In genomic region chr12:121448771-121449315, GRCh38 we compare ENCODE assay signal across 19 cellular contexts. TPM values are rescaled to one million over a fixed set of nuclear protein-coding genes. Genes with fewer than 3 reads are reported as not detected.
A peak's percentile ranks its signal among the peaks of the same experiment; 100 is the strongest.
DNase-seq lines count a peak whose midpoint lies in the region; ATAC-seq and TF ChIP-seq lines count a peak whose summit lies in the region.
"Had no signal": no experiment of that assay in that cellular context is flagged by ENCODE, and none has a peak within 500 bp of the region (broad histone marks: within the 10 kb centered on the region; RNA-seq: fewer than 3 reads in every experiment).

No MANE protein-coding gene starts in this region.

- no peak overlapping the region for H2BK15ac ChIP-seq in H9 (ENCODE audit: low read depth, low read length)

- no peak overlapping the region for H3K27ac ChIP-seq in H9 (ENCODE audit: insufficient read length, low read depth, low read length)
- H3K27ac ChIP-seq: GM23248, RWPE1 had no signal

- no peak overlapping the region for H3K18ac ChIP-seq in H9 (ENCODE audit: insufficient read length, low read depth, low read length)

- H2AK5ac ChIP-seq in H9 (ENCODE audit: insufficient read length, low read length) = no peak overlapping the region

- H3K4me2 ChIP-seq in H9 (ENCODE audit: insufficient read depth, insufficient read length, low read length) = no peak overlapping the region

- H3K4me3 Mint-ChIP-seq in H9 (no peak overlapping the region), endothelial cell (ENCODE audit: unreplicated experiment) (peak overlapping the region; percentile 51)
- H3K4me3 Mint-ChIP-seq in stimulated activated naive B cell treated with anti-CD40 and anti-IgM and Interleukin-4, amounts not matched to agents 10 μg/mL and 1 μg/mL and 100 μg/mL, for 72 hours = no peak overlapping the region
- no peak overlapping the region for H3K4me3 Mint-ChIP-seq in naive thymus-derived CD8-positive, alpha-beta T cell
- H3K4me3 Mint-ChIP-seq: B cell; CD8-positive, alpha-beta T cell had no signal

- no peak overlapping the region for H3K14ac ChIP-seq in H9 (ENCODE audit: insufficient read depth, low read length)

- WGBS in H9 (ENCODE audit: extremely low coverage, insufficient read length, low lambda C conversion rate) = no CpG with 5 or more reads among the region's 16 CpGs

- H3K79me2 ChIP-seq in H9 (ENCODE audit: insufficient read depth, low read length) = no peaks in the 10 kb centered on the region

- H2AFZ ChIP-seq in H9 (ENCODE audit: low read length) = no peak overlapping the region
- H2AFZ ChIP-seq: GM23248 had no signal

- DNase-seq in H9 (no peak), NCI-H2171 (lab: John Stamatoyannopoulos, UW) (peak; percentile 25), endothelial cell (ENCODE audit: low spot score) (no peak), globus pallidus (ENCODE audit: low spot score) (no peak), HCEC 1CT (no peak)
- DNase-seq in stimulated activated naive B cell treated with anti-CD40 and anti-IgM and Interleukin-4, amounts not matched to agents 10 μg/mL and 1 μg/mL and 100 μg/mL, for 72 hours = no peak
- DNase-seq in naive thymus-derived CD8-positive, alpha-beta T cell = no peak
- DNase-seq: CD8-positive, alpha-beta T cell; DND-41; GM23248; KG1; NCI-H1417 treated with DMSO at 0.1 percent for 48 hours; NCI-H2081 treated with DMSO at 0.1 percent for 48 hours; NCI-H2227 treated with DMSO at 0.1 percent for 48 hours; NCI-H526 treated with DMSO at 0.1 percent for 48 hours; PC-3 had no signal

- H3K23me2 ChIP-seq in H9 (ENCODE audit: insufficient read length, low read depth, low read length, poor library complexity, severe bottlenecking) = no peaks in the 10 kb centered on the region

- peaks cover 11 to 54% (median 40%) of the 10 kb centered on the region in 3 experiments; a peak in 6 of 7 replicates for H3K36me3 Mint-ChIP-seq in H9 (ENCODE audit: insufficient read depth in 1 of 3, low read depth in 3 of 3)
- H3K36me3 Mint-ChIP-seq in endothelial cell (ENCODE audit: low read depth, unreplicated experiment) = peaks cover 14% of the 10 kb centered on the region
- H3K36me3 Mint-ChIP-seq in stimulated activated naive B cell treated with anti-CD40 and anti-IgM and Interleukin-4, amounts not matched to agents 10 μg/mL and 1 μg/mL and 100 μg/mL, for 72 hours = peaks cover 37 to 73% of the 10 kb centered on the region in 2 donors
- peaks cover 0 to 71% (median 0%) of the 10 kb centered on the region in 3 donors for H3K36me3 Mint-ChIP-seq in naive thymus-derived CD8-positive, alpha-beta T cell

- no peaks in the 10 kb centered on the region for H4K20me1 ChIP-seq in H9 (ENCODE audit: control insufficient read depth, insufficient read depth, insufficient read length)

- no peak overlapping the region for H2BK12ac ChIP-seq in H9 (ENCODE audit: insufficient read length, low read depth, low read length)

- H3K27me3 Mint-ChIP-seq in H9 (ENCODE audit: low read depth) (peaks cover 1% of the 10 kb centered on the region; the same call in 1 of the 2 replicates), endothelial cell (ENCODE audit: unreplicated experiment) (peaks cover 4% of the 10 kb centered on the region)
- no peaks in the 10 kb centered on the region for H3K27me3 Mint-ChIP-seq in stimulated activated naive B cell treated with anti-CD40 and anti-IgM and Interleukin-4, amounts not matched to agents 10 μg/mL and 1 μg/mL and 100 μg/mL, for 72 hours
- no peaks in the 10 kb centered on the region for H3K27me3 Mint-ChIP-seq in naive thymus-derived CD8-positive, alpha-beta T cell
- H3K27me3 Mint-ChIP-seq: B cell had no signal

- H3K56ac ChIP-seq in H9 (ENCODE audit: insufficient read length, low read depth, low read length) = no peak overlapping the region

- no peak overlapping the region for H2BK20ac ChIP-seq in H9 (ENCODE audit: low read depth, low read length, poor library complexity, severe bottlenecking)

- H3K9me3 Mint-ChIP-seq in H9 = no peaks in the 10 kb centered on the region
- no peaks in the 10 kb centered on the region for H3K9me3 Mint-ChIP-seq in endothelial cell (ENCODE audit: unreplicated experiment)
- no peaks in the 10 kb centered on the region for H3K9me3 Mint-ChIP-seq in stimulated activated naive B cell treated with anti-CD40 and anti-IgM and Interleukin-4, amounts not matched to agents 10 μg/mL and 1 μg/mL and 100 μg/mL, for 72 hours
- H3K9me3 Mint-ChIP-seq in naive thymus-derived CD8-positive, alpha-beta T cell = no peaks in the 10 kb centered on the region
- H3K9me3 Mint-ChIP-seq: CD8-positive, alpha-beta T cell had no signal

- H3K4me1 Mint-ChIP-seq in H9 (peaks cover 2 to 7% of the 10 kb centered on the region in 2 experiments; a peak in 3 of 4 replicates), endothelial cell (ENCODE audit: unreplicated experiment) (no peaks in the 10 kb centered on the region)
- H3K4me1 Mint-ChIP-seq in stimulated activated naive B cell treated with anti-CD40 and anti-IgM and Interleukin-4, amounts not matched to agents 10 μg/mL and 1 μg/mL and 100 μg/mL, for 72 hours = peaks cover 37 to 58% of the 10 kb centered on the region in 2 donors
- peaks cover 13 to 28% (median 23%) of the 10 kb centered on the region in 4 donors for H3K4me1 Mint-ChIP-seq in naive thymus-derived CD8-positive, alpha-beta T cell

- TF ChIP-seq CTCF in H9 (conservative IDR thresholded peaks at IDR 0.05) (no peak), endothelial cell (IDR thresholded peaks at IDR 0.05; ENCODE audit: unreplicated experiment) (no peak)

- H4K8ac ChIP-seq in H9 (replicated peaks; ENCODE audit: insufficient read length, low read depth, low read length) = no peak overlapping the region

- no peak overlapping the region for H2BK120ac ChIP-seq in H9 (ENCODE audit: low read depth, low read length, poor library complexity, severe bottlenecking)

- H3K4me1 ChIP-seq in H9 (ENCODE audit: insufficient read depth, low read length) = no peaks in the 10 kb centered on the region

- no peak overlapping the region for H3K9ac ChIP-seq in H9 (ENCODE audit: extremely low read depth, insufficient read length, low read length)
- H3K9ac ChIP-seq: GM23248 had no signal

- H3K23ac ChIP-seq in H9 (ENCODE audit: insufficient read length, low read depth, low read length) = no peak overlapping the region

- no peaks in the 10 kb centered on the region for H3K27me3 ChIP-seq in H9 (ENCODE audit: insufficient read depth, low read length)

- H2BK5ac ChIP-seq in H9 (ENCODE audit: insufficient read length, low read length) = no peak overlapping the region

- no peak overlapping the region for H3T11ph ChIP-seq in H9 (ENCODE audit: low read length)

- no peak overlapping the region for H4K91ac ChIP-seq in H9 (ENCODE audit: insufficient read length, low read depth, low read length)

- peaks cover 4% of the 10 kb centered on the region for H3K79me1 ChIP-seq in H9 (ENCODE audit: insufficient read depth, low read depth, low read length, poor library complexity, severe bottlenecking)

- no peak for ATAC-seq in stimulated activated naive B cell treated with anti-CD40 and anti-IgM and Interleukin-4, amounts not matched to agents 10 μg/mL and 1 μg/mL and 100 μg/mL, for 72 hours (replicated peaks)
- ATAC-seq in naive thymus-derived CD8-positive, alpha-beta T cell = no peak
- ATAC-seq: CD8-positive, alpha-beta T cell; GM12878; PC-3 had no signal

- POLR2A ChIA-PET in naive thymus-derived CD8-positive, alpha-beta T cell (lab: Charles Lee) = interaction anchor here (0.7 kb wide), 1 partner anchor 123 kb away, joined by 3 read pairs; no protein-coding TSS in a partner anchor

- no peaks in the 10 kb centered on the region for H3K9me3 ChIP-seq in H9 (ENCODE audit: control insufficient read depth, low read depth, low read length)

- H4K5ac ChIP-seq in H9 (ENCODE audit: insufficient read length, low read depth, low read length) = peak overlapping the region; percentile 37

- no peak overlapping the region for H3K4ac ChIP-seq in H9 (ENCODE audit: low read depth, low read length)

- peak overlapping the region; percentile 12 to 85 (median 37); a peak in 3 of 7 replicates for H3K27ac Mint-ChIP-seq in H9
- H3K27ac Mint-ChIP-seq in endothelial cell (ENCODE audit: unreplicated experiment) = no peak overlapping the region
- peak overlapping the region; percentile 63 for H3K27ac Mint-ChIP-seq in stimulated activated naive B cell treated with anti-CD40 and anti-IgM and Interleukin-4, amounts not matched to agents 10 μg/mL and 1 μg/mL and 100 μg/mL, for 72 hours
- H3K27ac Mint-ChIP-seq in naive thymus-derived CD8-positive, alpha-beta T cell = peak overlapping the region in 3 of 10 donors; percentile 20 to 25 (median 25)
- H3K27ac Mint-ChIP-seq: B cell; CD8-positive, alpha-beta T cell had no signal

RNA-seq across cellular contexts. Expression of gene RNF34, which starts 48.9 kb away (rescaled TPM):
- total RNA-seq in H9 (2021) (65.3 and 66.4 TPM in 2 replicates), endothelial cell (ENCODE audit: unreplicated experiment) (46.5 TPM)
- total RNA-seq in naive thymus-derived CD8-positive, alpha-beta T cell = 10 to 100 TPM; 74.8 to 77.1 TPM
- polyA plus RNA-seq in naive thymus-derived CD8-positive, alpha-beta T cell = 10 to 100 TPM; 34.5 to 49.0 (median 36.2) TPM
